ENCODE assay signal across 1 cellular context in the genomic region with DNA sequence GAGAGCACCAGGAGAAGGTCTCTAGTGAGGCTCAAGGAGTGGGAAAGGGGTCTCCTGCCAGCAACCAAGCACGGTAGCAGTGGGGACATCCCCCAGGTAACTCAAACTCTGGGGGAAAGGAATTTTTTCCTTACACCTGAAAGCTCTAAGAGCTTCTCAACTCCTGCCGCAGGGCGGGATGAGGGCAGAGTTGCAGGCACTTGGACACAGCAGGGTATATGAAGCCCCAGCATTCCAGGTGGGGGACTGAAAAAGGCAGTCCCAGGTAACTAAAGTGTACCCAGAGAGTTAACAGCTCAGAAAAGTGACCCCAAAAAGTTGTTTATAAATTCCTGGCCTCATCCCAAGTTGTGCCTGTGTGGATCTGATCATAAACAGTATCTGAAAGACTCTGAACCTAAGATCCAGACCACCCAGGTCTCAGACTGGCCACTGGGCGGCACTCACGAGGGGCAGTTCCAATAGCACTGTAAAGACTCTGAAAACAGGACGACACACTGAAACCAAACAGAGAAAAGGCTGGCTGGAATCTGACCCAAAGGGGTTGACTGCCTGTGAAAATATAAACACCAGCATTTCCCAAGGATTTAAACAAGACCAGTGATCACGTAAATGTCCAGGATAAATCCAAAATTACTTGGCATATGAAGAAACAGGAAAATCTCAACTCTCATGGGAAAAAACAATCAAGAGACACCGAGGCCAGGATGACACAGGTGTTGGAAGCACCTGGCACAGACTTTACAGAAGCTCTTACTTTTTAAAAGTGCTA.
TF ChIP-seq lines count a peak whose summit lies in the region.

No MANE protein-coding gene starts in this region.

TF ChIP-seq in H1, 55 proteins besides CTCF, POLR2A, EP300 and RAD21:
- TF ChIP-seq POLR2AphosphoS5 (IDR thresholded peaks at IDR 0.05; ENCODE audit: low read depth, low read length) (no peak), TEAD4 (IDR thresholded peaks at IDR 0.05; ENCODE audit: low read depth, low read length) (no peak), TAF1 (IDR thresholded peaks at IDR 0.05; ENCODE audit: low read depth, low read length) (no peak), NRF1 (IDR thresholded peaks at IDR 0.05; ENCODE audit: low read depth, low read length) (no peak), GTF2F1 (IDR thresholded peaks at IDR 0.05; ENCODE audit: borderline replicate concordance, low read depth, low read length) (no peak)
- TF ChIP-seq, protein P1, sequence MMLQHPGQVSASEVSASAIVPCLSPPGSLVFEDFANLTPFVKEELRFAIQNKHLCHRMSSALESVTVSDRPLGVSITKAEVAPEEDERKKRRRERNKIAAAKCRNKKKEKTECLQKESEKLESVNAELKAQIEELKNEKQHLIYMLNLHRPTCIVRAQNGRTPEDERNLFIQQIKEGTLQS (IDR thresholded peaks at IDR 0.05; ENCODE audit: insufficient read depth, low read depth, low read length), result no peak
